8 cellular contexts compared by ENCODE assay signal in genomic region chr19:18224525-18225354, GRCh38. TPM values are rescaled to one million over a fixed set of nuclear protein-coding genes. Genes with fewer than 3 reads are reported as not detected.
DNase-seq lines count a peak whose midpoint lies in the region; ATAC-seq, FAIRE-seq and TF ChIP-seq lines count a peak whose summit lies in the region.

No MANE protein-coding gene starts in this region.

- peak overlapping the region; percentile 69 for H3K27ac ChIP-seq in psoas muscle

- FAIRE-seq in GM12891 (lab: Jason Lieb, UNC): peak; percentile 100

- WGBS in psoas muscle, 3 donors: 2 to 5% (median 4%) methylated on average over 57 to 81 of the region's 81 CpGs

- H3K27me3 ChIP-seq in psoas muscle (ENCODE audit: insufficient read depth in 3 of 3, low read length in 2 of 3): peaks cover 0 to 3% (median 0%) of the 10 kb centered on the region in 3 donors

- DNase-seq in GM12891 (ENCODE audit: insufficient read length, low spot score) (peak; percentile 98), NCI-H1694 treated with DMSO at 0.1 percent for 48 hours (lab: John Stamatoyannopoulos, UW) (peak; percentile 51), T-helper 9 cell (peak; percentile 63), astrocyte of the cerebellum (ENCODE audit: low read depth) (peak; percentile 99), hepatic stellate cell (ENCODE audit: low spot score) (peak; percentile 98), psoas muscle (peak; percentile 99), ureter (ENCODE audit: low spot score) (peak; percentile 99)

- intact Hi-C loops in psoas muscle (cut with DNase I): loop anchor here in 1 of 2 donors (5.0 to 10.0 kb wide), 2 partner anchors 72 to 190 kb away; partner anchors contain the start of genes PIK3R2 and SSBP4

- H3K4me1 ChIP-seq in psoas muscle: peaks cover 27% of the 10 kb centered on the region

- ATAC-seq in HG02870 (IDR thresholded peaks at IDR 0.05; ENCODE audit: unreplicated experiment): peak; percentile 93
- peak; percentile 96 to 100 (median 97) for ATAC-seq in psoas muscle

- TF ChIP-seq CTCF in astrocyte of the cerebellum (IDR thresholded peaks at IDR 0.05; ENCODE audit: low read depth, low read length, missing control alignments): no peak
- TF ChIP-seq CTCF in psoas muscle (IDR thresholded peaks at IDR 0.05): no peak

- TF ChIP-seq POLR2A in GM12891 (IDR thresholded peaks at IDR 0.05; ENCODE audit: low read depth, low read length): no peak

- H3K4me3 ChIP-seq in astrocyte of the cerebellum (ENCODE audit: low read depth, low read length) (peak overlapping the region; percentile 25), psoas muscle (peak overlapping the region; percentile 65)

- H3K36me3 ChIP-seq in psoas muscle (ENCODE audit: insufficient read depth in 1 of 2, low read depth in 1 of 2): no peaks in the 10 kb centered on the region

- in situ Hi-C loops in astrocyte of the cerebellum (cut with HindIII; ENCODE audit: low sequenced_read_pairs): no loop called here

- no peaks in the 10 kb centered on the region for H3K9me3 ChIP-seq in psoas muscle

TF ChIP-seq in GM12891, 5 proteins besides CTCF, POLR2A, EP300 and RAD21:
- TF ChIP-seq POU2F2 (IDR thresholded peaks at IDR 0.05; ENCODE audit: low read depth, low read length) (no peak), TAF1 (IDR thresholded peaks at IDR 0.05; ENCODE audit: low read depth, low read length) (no peak), SPI1 (IDR thresholded peaks at IDR 0.05; ENCODE audit: low read depth, low read length) (no peak), POLR2AphosphoS5 (IDR thresholded peaks at IDR 0.05; ENCODE audit: low read depth, low read length) (no peak)

RNA-seq across cellular contexts. Expression of gene PDE4C, which starts 1.5 kb away (rescaled TPM):
- 0.17 TPM for polyA plus RNA-seq in GM12891 (2012; ENCODE audit: low read depth, missing spikeins)
- 1 to 10 TPM in 1 of 4 donors, under 1 TPM in 3; 0.27 to 2.5 (median 0.86) TPM for total RNA-seq in psoas muscle
- under 1 TPM; 0.43 to 0.86 (median 0.86) TPM for polyA plus RNA-seq in psoas muscle
- total RNA-seq in ureter: 3.0 TPM

RNA-seq across cellular contexts. Expression of gene RAB3A, which starts 20.9 kb away (rescaled TPM):
- polyA plus RNA-seq in GM12891 (2012; ENCODE audit: low read depth, missing spikeins): 1.0 TPM
- 1 to 10 TPM in 2 of 4 donors, under 1 TPM in 2; 0.86 to 3.6 (median 1.5) TPM for total RNA-seq in psoas muscle
- polyA plus RNA-seq in psoas muscle: 1 to 10 TPM in 1 of 3 donors, under 1 TPM in 2; 0.44 to 1.4 (median 0.81) TPM
- 6.1 TPM for total RNA-seq in ureter

RNA-seq across cellular contexts. Expression of gene MPV17L2, which starts 31.7 kb away (rescaled TPM):
- polyA plus RNA-seq in GM12891 (2012; ENCODE audit: low read depth, missing spikeins): 10.6 TPM
- total RNA-seq in psoas muscle (10 to 100 TPM in 1 of 4 donors, 1 to 10 TPM in 3; 5.9 to 12.7 (median 8.4) TPM), ureter (14.7 TPM)
- 10 to 100 TPM; 19.9 to 23.3 (median 20.7) TPM for polyA plus RNA-seq in psoas muscle

RNA-seq across cellular contexts. Expression of gene IQCN, which starts 49.5 kb away (rescaled TPM):
- 0.85 TPM for polyA plus RNA-seq in GM12891 (2012; ENCODE audit: low read depth, missing spikeins)
- total RNA-seq in psoas muscle (1 to 10 TPM in 1 of 4 donors, under 1 TPM in 3; 0.32 to 1.5 (median 0.43) TPM), ureter (5.9 TPM)
- polyA plus RNA-seq in psoas muscle: under 1 TPM; 0.12 to 0.57 (median 0.17) TPM

RNA-seq across cellular contexts. Expression of gene IFI30, which starts 51.1 kb away (rescaled TPM):
- polyA plus RNA-seq in GM12891 (2012; ENCODE audit: low read depth, missing spikeins): 201 TPM
- total RNA-seq in psoas muscle: 10 to 100 TPM in 3 of 4 donors, 1 to 10 TPM in 1; 4.3 to 21.5 (median 12.5) TPM
- 10 to 100 TPM in 1 of 3 donors, 1 to 10 TPM in 2; 1.4 to 11.7 (median 4.7) TPM for polyA plus RNA-seq in psoas muscle
- total RNA-seq in ureter: 32.3 TPM

Comparison
In these comparisons a context has a peak if more than half of its experiments do, and no peak if none do; other contexts are left out.
1. Peak in every context shown above with its lines: DNase-seq, ATAC-seq, H3K4me3 ChIP-seq and H3K27ac ChIP-seq.